15 cellular contexts compared by ENCODE assay signal in the genomic region with DNA sequence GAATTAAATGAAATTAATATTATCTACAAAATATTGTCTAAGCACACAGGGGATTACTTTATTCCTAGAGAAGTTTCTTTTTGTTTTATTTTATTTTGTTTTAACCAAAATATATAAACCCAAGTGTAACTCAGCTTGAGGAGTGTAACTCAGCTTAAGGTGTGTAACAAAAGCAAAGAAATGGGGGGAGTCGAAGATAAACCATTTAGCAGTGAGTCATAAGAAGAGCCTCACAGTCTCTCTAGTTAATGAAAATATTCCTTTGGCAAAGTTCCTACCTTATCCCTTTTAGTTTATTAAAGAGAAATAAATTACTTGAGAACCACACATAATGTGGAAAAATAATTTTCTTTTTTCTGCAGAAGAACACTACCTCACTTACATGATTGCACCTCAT.
DNase-seq lines count a peak whose midpoint lies in the region; ATAC-seq and TF ChIP-seq lines count a peak whose summit lies in the region.
"Had no signal": no experiment of that assay in that cellular context is flagged by ENCODE, and none has a peak within 500 bp of the region (broad histone marks: within the 10 kb centered on the region; RNA-seq: fewer than 3 reads in every experiment).

No MANE protein-coding gene starts in this region.

- H3K9ac ChIP-seq in SK-N-SH: no peak overlapping the region
- H3K9ac ChIP-seq: BLaER1 had no signal

- intact Hi-C loops in psoas muscle (cut with DNase I): no loop called here

- TF ChIP-seq CTCF in SK-N-SH (IDR thresholded peaks at IDR 0.05) (no peak), astrocyte of the spinal cord (IDR thresholded peaks at IDR 0.05; ENCODE audit: low read depth, low read length) (no peak), psoas muscle (IDR thresholded peaks at IDR 0.05) (no peak)

- peak overlapping the region; percentile 47; the same call in 1 of the 2 replicates for H3K4me2 ChIP-seq in SK-N-SH
- H3K4me2 ChIP-seq: BLaER1, GM23338 had no signal

- H3K79me2 ChIP-seq in SK-N-SH (ENCODE audit: insufficient read depth): no peaks in the 10 kb centered on the region

- H3K9me3 ChIP-seq in SK-N-SH (no peaks in the 10 kb centered on the region), psoas muscle (no peaks in the 10 kb centered on the region)
- H3K9me3 ChIP-seq: BLaER1 had no signal

- H4K20me1 ChIP-seq in SK-N-SH (ENCODE audit: insufficient read depth): no peaks in the 10 kb centered on the region
- H4K20me1 ChIP-seq: BLaER1 had no signal

- H3K4me3 ChIP-seq in SK-N-SH (ENCODE audit: low read depth in 2 of 2, low read length in 1 of 2): no peak overlapping the region
- H3K4me3 ChIP-seq in astrocyte of the spinal cord (ENCODE audit: low read depth, low read length): no peak overlapping the region
- H3K4me3 ChIP-seq in psoas muscle: no peak overlapping the region
- H3K4me3 ChIP-seq: BLaER1, GM23338 had no signal

- H3K36me3 ChIP-seq in SK-N-SH (replicated peaks in 1 of 2; ENCODE audit: control insufficient read depth in 1 of 2, insufficient read depth in 2 of 2, low read length in 1 of 2) (no peaks in the 10 kb centered on the region), psoas muscle (ENCODE audit: insufficient read depth in 1 of 2, low read depth in 1 of 2) (no peaks in the 10 kb centered on the region)
- H3K36me3 ChIP-seq: BLaER1 had no signal

- ATAC-seq in SK-N-SH treated with all-trans-retinoic acid at 6 μM for 48 hours: no peak
- no peak for ATAC-seq in HG03025 (IDR thresholded peaks at IDR 0.05; ENCODE audit: low FRiP score, unreplicated experiment)
- ATAC-seq in psoas muscle: no peak

- no peaks in the 10 kb centered on the region for H3F3A ChIP-seq in SK-N-SH (replicated peaks; ENCODE audit: insufficient read depth)

- H2AFZ ChIP-seq in SK-N-SH (ENCODE audit: low read depth): no peak overlapping the region

- WGBS in SK-N-SH (ENCODE audit: low lambda C conversion rate): 3% methylated on average over 1 of the region's 1 CpG
- WGBS in psoas muscle, 3 donors: 84% methylated on average over 1 of the region's 1 CpG

- no peaks in the 10 kb centered on the region for H3K4me1 ChIP-seq in SK-N-SH (ENCODE audit: control insufficient read depth in 1 of 2, insufficient read depth in 2 of 2, low read depth in 1 of 2, low read length in 1 of 2)
- no peaks in the 10 kb centered on the region for H3K4me1 ChIP-seq in psoas muscle
- H3K4me1 ChIP-seq: BLaER1 had no signal

- H3K27ac ChIP-seq in SK-N-SH (ENCODE audit: low read depth in 2 of 2, low read length in 1 of 2) (no peak overlapping the region), psoas muscle (no peak overlapping the region)
- H3K27ac ChIP-seq: 22Rv1, BLaER1 had no signal

- H3K9me2 ChIP-seq in SK-N-SH: no peaks in the 10 kb centered on the region

- in situ Hi-C loops in astrocyte of the spinal cord (cut with HindIII; ENCODE audit: low sequenced_read_pairs): no loop called here

- no peak for TF ChIP-seq RAD21 in SK-N-SH (IDR thresholded peaks at IDR 0.05; ENCODE audit: low read length)

- no peak for TF ChIP-seq EP300 in SK-N-SH (IDR thresholded peaks at IDR 0.05; ENCODE audit: borderline replicate concordance in 1 of 2, low read depth in 1 of 2, low read length in 1 of 2)

- POLR2A ChIA-PET in SK-N-SH (lab: Yijun Ruan, JAX): no interaction called here

- H3K27me3 ChIP-seq in SK-N-SH (ENCODE audit: insufficient read depth) (no peaks in the 10 kb centered on the region), psoas muscle (ENCODE audit: insufficient read depth in 3 of 3, low read length in 2 of 3) (peaks cover 0 to 2% (median 0%) of the 10 kb centered on the region in 3 donors)
- H3K27me3 ChIP-seq: BLaER1 had no signal

- DNase-seq in SK-N-SH: no peak
- peak; percentile 0 for DNase-seq in astrocyte of the spinal cord (ENCODE audit: low read depth, low spot score)
- DNase-seq in kidney glomerular epithelial cell (lab: John Stamatoyannopoulos, UW): peak; percentile 24
- DNase-seq in psoas muscle: no peak
- no peak for DNase-seq in DMS153 treated with DMSO at 0.1 percent for 48 hours (lab: John Stamatoyannopoulos, UW; ENCODE audit: unreplicated experiment)
- DNase-seq: CD4-positive, alpha-beta memory T cell; DMS153; DMS79 treated with DMSO at 0.1 percent for 48 hours; GF-D8; HCEC 1CT had no signal

- CTCF ChIA-PET in SK-N-SH (lab: Yijun Ruan, JAX): interaction anchor here (0.6 kb wide), 2 partner anchors 12 kb away, joined by 3 to 4 read pairs; no protein-coding TSS in a partner anchor

TF ChIP-seq in SK-N-SH, 30 proteins besides CTCF, POLR2A, EP300 and RAD21 (continues in another document):
- TF ChIP-seq TCF12 (IDR thresholded peaks at IDR 0.05) (no peak), CHD2 (IDR thresholded peaks at IDR 0.05; ENCODE audit: low read length, partially characterized antibody) (no peak), FOSL2 (IDR thresholded peaks at IDR 0.05; ENCODE audit: borderline replicate concordance, low read depth) (no peak)
- TF ChIP-seq, protein P1, sequence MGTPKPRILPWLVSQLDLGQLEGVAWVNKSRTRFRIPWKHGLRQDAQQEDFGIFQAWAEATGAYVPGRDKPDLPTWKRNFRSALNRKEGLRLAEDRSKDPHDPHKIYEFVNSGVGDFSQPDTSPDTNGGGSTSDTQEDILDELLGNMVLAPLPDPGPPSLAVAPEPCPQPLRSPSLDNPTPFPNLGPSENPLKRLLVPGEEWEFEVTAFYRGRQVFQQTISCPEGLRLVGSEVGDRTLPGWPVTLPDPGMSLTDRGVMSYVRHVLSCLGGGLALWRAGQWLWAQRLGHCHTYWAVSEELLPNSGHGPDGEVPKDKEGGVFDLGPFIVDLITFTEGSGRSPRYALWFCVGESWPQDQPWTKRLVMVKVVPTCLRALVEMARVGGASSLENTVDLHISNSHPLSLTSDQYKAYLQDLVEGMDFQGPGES (IDR thresholded peaks at IDR 0.05; ENCODE audit: low read depth, low read length): no peak
- TF ChIP-seq, protein P2, sequence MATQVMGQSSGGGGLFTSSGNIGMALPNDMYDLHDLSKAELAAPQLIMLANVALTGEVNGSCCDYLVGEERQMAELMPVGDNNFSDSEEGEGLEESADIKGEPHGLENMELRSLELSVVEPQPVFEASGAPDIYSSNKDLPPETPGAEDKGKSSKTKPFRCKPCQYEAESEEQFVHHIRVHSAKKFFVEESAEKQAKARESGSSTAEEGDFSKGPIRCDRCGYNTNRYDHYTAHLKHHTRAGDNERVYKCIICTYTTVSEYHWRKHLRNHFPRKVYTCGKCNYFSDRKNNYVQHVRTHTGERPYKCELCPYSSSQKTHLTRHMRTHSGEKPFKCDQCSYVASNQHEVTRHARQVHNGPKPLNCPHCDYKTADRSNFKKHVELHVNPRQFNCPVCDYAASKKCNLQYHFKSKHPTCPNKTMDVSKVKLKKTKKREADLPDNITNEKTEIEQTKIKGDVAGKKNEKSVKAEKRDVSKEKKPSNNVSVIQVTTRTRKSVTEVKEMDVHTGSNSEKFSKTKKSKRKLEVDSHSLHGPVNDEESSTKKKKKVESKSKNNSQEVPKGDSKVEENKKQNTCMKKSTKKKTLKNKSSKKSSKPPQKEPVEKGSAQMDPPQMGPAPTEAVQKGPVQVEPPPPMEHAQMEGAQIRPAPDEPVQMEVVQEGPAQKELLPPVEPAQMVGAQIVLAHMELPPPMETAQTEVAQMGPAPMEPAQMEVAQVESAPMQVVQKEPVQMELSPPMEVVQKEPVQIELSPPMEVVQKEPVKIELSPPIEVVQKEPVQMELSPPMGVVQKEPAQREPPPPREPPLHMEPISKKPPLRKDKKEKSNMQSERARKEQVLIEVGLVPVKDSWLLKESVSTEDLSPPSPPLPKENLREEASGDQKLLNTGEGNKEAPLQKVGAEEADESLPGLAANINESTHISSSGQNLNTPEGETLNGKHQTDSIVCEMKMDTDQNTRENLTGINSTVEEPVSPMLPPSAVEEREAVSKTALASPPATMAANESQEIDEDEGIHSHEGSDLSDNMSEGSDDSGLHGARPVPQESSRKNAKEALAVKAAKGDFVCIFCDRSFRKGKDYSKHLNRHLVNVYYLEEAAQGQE (IDR thresholded peaks at IDR 0.05; ENCODE audit: low read depth, low read length): no peak

TF ChIP-seq in SK-N-SH treated with all-trans-retinoic acid at 6 μM for 48 hours, 23 proteins besides CTCF, POLR2A, EP300 and RAD21:
- TF ChIP-seq, protein P3, sequence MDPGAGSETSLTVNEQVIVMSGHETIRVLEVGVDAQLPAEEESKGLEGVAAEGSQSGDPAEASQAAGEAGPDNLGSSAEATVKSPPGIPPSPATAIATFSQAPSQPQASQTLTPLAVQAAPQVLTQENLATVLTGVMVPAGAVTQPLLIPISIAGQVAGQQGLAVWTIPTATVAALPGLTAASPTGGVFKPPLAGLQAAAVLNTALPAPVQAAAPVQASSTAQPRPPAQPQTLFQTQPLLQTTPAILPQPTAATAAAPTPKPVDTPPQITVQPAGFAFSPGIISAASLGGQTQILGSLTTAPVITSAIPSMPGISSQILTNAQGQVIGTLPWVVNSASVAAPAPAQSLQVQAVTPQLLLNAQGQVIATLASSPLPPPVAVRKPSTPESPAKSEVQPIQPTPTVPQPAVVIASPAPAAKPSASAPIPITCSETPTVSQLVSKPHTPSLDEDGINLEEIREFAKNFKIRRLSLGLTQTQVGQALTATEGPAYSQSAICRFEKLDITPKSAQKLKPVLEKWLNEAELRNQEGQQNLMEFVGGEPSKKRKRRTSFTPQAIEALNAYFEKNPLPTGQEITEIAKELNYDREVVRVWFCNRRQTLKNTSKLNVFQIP (CRISPR knock-in tag; IDR thresholded peaks at IDR 0.05; ENCODE audit: borderline replicate concordance, low read depth): no peak
- TF ChIP-seq ESRRG (CRISPR knock-in tag; IDR thresholded peaks at IDR 0.05) (no peak), ARNTL (CRISPR knock-in tag; IDR thresholded peaks at IDR 0.05; ENCODE audit: borderline replicate concordance, low read depth) (no peak), ISL1 (CRISPR knock-in tag; IDR thresholded peaks at IDR 0.05) (no peak), ZFP30 (CRISPR knock-in tag; IDR thresholded peaks at IDR 0.05) (no peak), RARB (CRISPR knock-in tag; IDR thresholded peaks at IDR 0.05) (no peak), TCF4 (CRISPR knock-in tag; IDR thresholded peaks at IDR 0.05; ENCODE audit: borderline replicate concordance) (no peak), GLIS3 (CRISPR knock-in tag; IDR thresholded peaks at IDR 0.05) (no peak)

Comparison
In these comparisons a context has a peak if more than half of its experiments do, and no peak if none do; other contexts are left out.
1. DNase-seq: peak in astrocyte of the spinal cord (single experiment) and kidney glomerular epithelial cell (single experiment); none in SK-N-SH (single experiment), psoas muscle (0 of 2) and DMS153 treated with DMSO at 0.1 percent for 48 hours (single experiment).